8 cellular contexts compared by ENCODE assay signal in the genomic region with DNA sequence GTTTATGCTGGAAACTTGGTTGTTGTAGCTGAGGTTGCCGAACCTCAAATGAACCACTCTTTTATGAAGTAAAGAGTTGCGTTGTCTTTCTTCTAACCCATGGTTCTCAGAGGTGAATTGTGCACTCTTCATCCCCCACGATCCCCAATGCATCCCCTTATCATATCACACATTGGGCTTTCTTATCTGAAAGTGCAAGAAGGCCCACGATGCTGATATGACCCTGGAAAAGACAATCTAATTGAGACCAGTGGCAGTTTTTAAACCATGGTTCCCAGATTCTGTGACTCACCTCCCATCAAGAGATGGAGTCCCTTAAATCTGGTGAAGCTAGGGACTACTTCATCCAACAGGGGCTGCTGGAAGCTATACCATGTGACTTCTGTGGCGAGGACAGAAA.
"Had no signal": no experiment of that assay in that cellular context is flagged by ENCODE, and none has a peak within 500 bp of the region (broad histone marks: within the 10 kb centered on the region; RNA-seq: fewer than 3 reads in every experiment).

No MANE protein-coding gene starts in this region.

- FAIRE-seq: G401.6, GM12878, GM12891, GM12892, GM18507, GM19239 had no signal

- H3K4me3 ChIP-seq: GM12878 had no signal

- ATAC-seq: GM12878 had no signal

- DNase-seq: GDM1, GF-D8 had no signal
